Comparison of ENCODE assay signal across 1 cellular context in the genomic region with DNA sequence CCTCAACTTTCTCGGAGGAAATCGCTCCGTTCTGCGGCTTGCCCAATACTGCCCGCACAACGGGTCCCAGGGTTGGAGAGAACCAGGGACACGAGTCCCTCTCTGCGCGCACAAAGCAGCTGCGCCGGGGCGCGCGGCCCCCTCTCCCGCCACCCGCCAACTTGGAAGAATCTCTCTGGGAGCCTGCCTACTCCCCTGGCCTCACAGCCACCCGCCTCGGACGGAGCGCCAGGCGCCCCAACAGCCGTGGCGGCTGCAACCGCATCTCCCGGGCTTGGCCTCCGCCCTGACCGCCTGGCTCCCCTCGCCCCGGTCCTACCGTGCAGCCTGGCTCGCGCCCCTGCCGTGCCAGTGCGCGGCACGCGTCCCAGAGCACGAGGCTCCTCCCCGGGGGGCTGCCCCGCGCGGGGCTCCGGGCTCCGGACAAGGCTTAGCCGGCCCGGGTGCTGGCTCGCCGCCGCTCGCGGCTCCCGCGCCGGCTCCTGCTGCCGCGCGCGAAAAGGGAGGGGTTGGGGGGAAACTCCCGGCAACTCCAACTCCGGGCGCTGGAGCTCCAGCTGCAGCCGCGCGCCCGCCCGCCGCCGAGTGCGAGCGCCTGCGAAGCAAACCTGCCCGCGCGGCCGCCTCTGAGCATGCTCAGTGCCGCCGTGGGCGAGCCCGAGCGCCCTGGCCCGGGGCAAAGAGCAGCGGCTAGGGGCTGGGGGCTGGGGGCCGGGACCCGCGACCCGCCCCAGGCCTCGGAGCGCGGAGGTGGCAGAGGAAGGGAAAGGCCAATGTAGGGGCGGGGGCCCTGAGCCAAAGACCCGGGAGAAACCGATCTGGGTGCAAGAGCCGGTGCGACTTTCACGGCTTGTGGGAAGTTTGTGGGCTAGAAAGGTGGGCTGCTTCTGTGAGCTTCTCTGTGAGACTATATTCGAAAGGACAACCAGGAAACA.
TF ChIP-seq lines count a peak whose summit lies in the region.

STXBP6 (minus strand) TSS at position 589 of the 935 bp plus-strand sequence. CDS start 75,329 bp downstream, outside the sequence.

TF ChIP-seq in HepG2, 621 proteins besides CTCF, POLR2A, EP300 and RAD21 (continued from another document and continues in another):
- TF ChIP-seq DMAP1 (CRISPR knock-in tag; IDR thresholded peaks at IDR 0.05), result 0 out of 2 replicates have a peak, but pooled peaks have one; percentile 45
- peak; percentile 83 for TF ChIP-seq ZNF263 (CRISPR knock-in tag; IDR thresholded peaks at IDR 0.05)
- no peak for TF ChIP-seq PTBP1 (IDR thresholded peaks at IDR 0.05; ENCODE audit: low read depth, low read length, poor library complexity, severe bottlenecking)
- TF ChIP-seq ZNF441 (CRISPR knock-in tag; IDR thresholded peaks at IDR 0.05; ENCODE audit: borderline replicate concordance), result peak; percentile 88
- 0 out of 2 replicates have a peak, but pooled peaks have one; percentile 32 for TF ChIP-seq KLF9 (CRISPR knock-in tag; IDR thresholded peaks at IDR 0.05; ENCODE audit: low read depth)
- peak; percentile 76 for TF ChIP-seq ZNF607 (CRISPR knock-in tag; IDR thresholded peaks at IDR 0.05; ENCODE audit: borderline replicate concordance)
- TF ChIP-seq, protein P1, sequence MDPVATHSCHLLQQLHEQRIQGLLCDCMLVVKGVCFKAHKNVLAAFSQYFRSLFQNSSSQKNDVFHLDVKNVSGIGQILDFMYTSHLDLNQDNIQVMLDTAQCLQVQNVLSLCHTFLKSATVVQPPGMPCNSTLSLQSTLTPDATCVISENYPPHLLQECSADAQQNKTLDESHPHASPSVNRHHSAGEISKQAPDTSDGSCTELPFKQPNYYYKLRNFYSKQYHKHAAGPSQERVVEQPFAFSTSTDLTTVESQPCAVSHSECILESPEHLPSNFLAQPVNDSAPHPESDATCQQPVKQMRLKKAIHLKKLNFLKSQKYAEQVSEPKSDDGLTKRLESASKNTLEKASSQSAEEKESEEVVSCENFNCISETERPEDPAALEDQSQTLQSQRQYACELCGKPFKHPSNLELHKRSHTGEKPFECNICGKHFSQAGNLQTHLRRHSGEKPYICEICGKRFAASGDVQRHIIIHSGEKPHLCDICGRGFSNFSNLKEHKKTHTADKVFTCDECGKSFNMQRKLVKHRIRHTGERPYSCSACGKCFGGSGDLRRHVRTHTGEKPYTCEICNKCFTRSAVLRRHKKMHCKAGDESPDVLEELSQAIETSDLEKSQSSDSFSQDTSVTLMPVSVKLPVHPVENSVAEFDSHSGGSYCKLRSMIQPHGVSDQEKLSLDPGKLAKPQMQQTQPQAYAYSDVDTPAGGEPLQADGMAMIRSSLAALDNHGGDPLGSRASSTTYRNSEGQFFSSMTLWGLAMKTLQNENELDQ (CRISPR knock-in tag; IDR thresholded peaks at IDR 0.05; ENCODE audit: borderline replicate concordance), result no peak
- TF ChIP-seq MAX (IDR thresholded peaks at IDR 0.05), result peak; percentile 97
- TF ChIP-seq ZNF772 (CRISPR knock-in tag; IDR thresholded peaks at IDR 0.05), result peak; percentile 95
- no peak; the same call in 1 of the 2 replicates for TF ChIP-seq CBX2 (IDR thresholded peaks at IDR 0.05; ENCODE audit: low read depth, low read length)
- TF ChIP-seq CBX2 (CRISPR knock-in tag; IDR thresholded peaks at IDR 0.05; ENCODE audit: low read depth), result peak; percentile 93
- no peak for TF ChIP-seq SMAD3 (CRISPR knock-in tag; IDR thresholded peaks at IDR 0.05)
- TF ChIP-seq KDM6A (CRISPR knock-in tag; IDR thresholded peaks at IDR 0.05; ENCODE audit: low read depth), result no peak
- TF ChIP-seq NFYC (CRISPR knock-in tag; IDR thresholded peaks at IDR 0.05), result no peak
- TF ChIP-seq, protein P2, sequence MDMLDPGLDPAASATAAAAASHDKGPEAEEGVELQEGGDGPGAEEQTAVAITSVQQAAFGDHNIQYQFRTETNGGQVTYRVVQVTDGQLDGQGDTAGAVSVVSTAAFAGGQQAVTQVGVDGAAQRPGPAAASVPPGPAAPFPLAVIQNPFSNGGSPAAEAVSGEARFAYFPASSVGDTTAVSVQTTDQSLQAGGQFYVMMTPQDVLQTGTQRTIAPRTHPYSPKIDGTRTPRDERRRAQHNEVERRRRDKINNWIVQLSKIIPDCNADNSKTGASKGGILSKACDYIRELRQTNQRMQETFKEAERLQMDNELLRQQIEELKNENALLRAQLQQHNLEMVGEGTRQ (IDR thresholded peaks at IDR 0.05; ENCODE audit: low read depth, low read length), result no peak
- TF ChIP-seq, protein P2 (CRISPR knock-in tag; IDR thresholded peaks at IDR 0.05; ENCODE audit: borderline replicate concordance), result no peak; the same call in 1 of the 2 replicates
- no peak; the same call in 1 of the 2 replicates for TF ChIP-seq SOX13 (IDR thresholded peaks at IDR 0.05)
- peak in 1 of 2 experiments; percentile 40; a peak in 1 of 4 replicates for TF ChIP-seq SOX13 (CRISPR knock-in tag; conservative IDR thresholded peaks at IDR 0.05 in 1 of 2, IDR thresholded peaks at IDR 0.05 in 1 of 2)
- peak; percentile 67; the same call in 1 of the 2 replicates for TF ChIP-seq ZNF558 (CRISPR knock-in tag; IDR thresholded peaks at IDR 0.05; ENCODE audit: borderline replicate concordance)
- no peak for TF ChIP-seq SSRP1 (CRISPR knock-in tag; IDR thresholded peaks at IDR 0.05)
- TF ChIP-seq ZNF124 (CRISPR knock-in tag; IDR thresholded peaks at IDR 0.05), result peak; percentile 29; the same call in 1 of the 2 replicates
- peak; percentile 89 for TF ChIP-seq ZNF891 (CRISPR knock-in tag; IDR thresholded peaks at IDR 0.05)
- TF ChIP-seq CERS6 (CRISPR knock-in tag; IDR thresholded peaks at IDR 0.05), result no peak
- no peak for TF ChIP-seq SYNCRIP (IDR thresholded peaks at IDR 0.05; ENCODE audit: insufficient read depth, low read depth, low read length)
- peak; percentile 29; the same call in 1 of the 2 replicates for TF ChIP-seq SNAI1 (CRISPR knock-in tag; IDR thresholded peaks at IDR 0.05; ENCODE audit: borderline replicate concordance)
- no peak for TF ChIP-seq HDAC2 (CRISPR knock-in tag; IDR thresholded peaks at IDR 0.05)
- no peak for TF ChIP-seq SP140L (CRISPR knock-in tag; IDR thresholded peaks at IDR 0.05; ENCODE audit: borderline replicate concordance)
- TF ChIP-seq HNF4G (IDR thresholded peaks at IDR 0.05; ENCODE audit: borderline replicate concordance, low read depth, low read length), result peak; percentile 71; the same call in 1 of the 2 replicates
- peak; percentile 41 for TF ChIP-seq HNF4G (CRISPR knock-in tag; IDR thresholded peaks at IDR 0.05; ENCODE audit: borderline replicate concordance, low read depth)
- TF ChIP-seq AGO2 (optimal IDR thresholded peaks at IDR 0.05; ENCODE audit: low read depth, low read length), result peak; percentile 72
- TF ChIP-seq TBX3 (IDR thresholded peaks at IDR 0.05; ENCODE audit: borderline replicate concordance), result no peak
- TF ChIP-seq ZNF674 (CRISPR knock-in tag; IDR thresholded peaks at IDR 0.05; ENCODE audit: low read depth), result peak; percentile 96
- TF ChIP-seq ZNF264 (CRISPR knock-in tag; IDR thresholded peaks at IDR 0.05), result peak; percentile 16; the same call in 1 of the 2 replicates
- no peak; the same call in 1 of the 2 replicates for TF ChIP-seq ZNF431 (CRISPR knock-in tag; IDR thresholded peaks at IDR 0.05; ENCODE audit: borderline replicate concordance, low read depth)
- TF ChIP-seq, protein P3, sequence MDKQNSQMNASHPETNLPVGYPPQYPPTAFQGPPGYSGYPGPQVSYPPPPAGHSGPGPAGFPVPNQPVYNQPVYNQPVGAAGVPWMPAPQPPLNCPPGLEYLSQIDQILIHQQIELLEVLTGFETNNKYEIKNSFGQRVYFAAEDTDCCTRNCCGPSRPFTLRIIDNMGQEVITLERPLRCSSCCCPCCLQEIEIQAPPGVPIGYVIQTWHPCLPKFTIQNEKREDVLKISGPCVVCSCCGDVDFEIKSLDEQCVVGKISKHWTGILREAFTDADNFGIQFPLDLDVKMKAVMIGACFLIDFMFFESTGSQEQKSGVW (CRISPR knock-in tag; IDR thresholded peaks at IDR 0.05; ENCODE audit: borderline replicate concordance), result no peak
- TF ChIP-seq ESRRA (CRISPR knock-in tag; IDR thresholded peaks at IDR 0.05; ENCODE audit: low read depth), result peak; percentile 65; the same call in 1 of the 2 replicates
- TF ChIP-seq RBAK (CRISPR knock-in tag; IDR thresholded peaks at IDR 0.05), result no peak
- TF ChIP-seq AHDC1 (CRISPR knock-in tag; IDR thresholded peaks at IDR 0.05; ENCODE audit: borderline replicate concordance), result no peak
- peak; percentile 65; the same call in 1 of the 2 replicates for TF ChIP-seq E2F1 (CRISPR knock-in tag; IDR thresholded peaks at IDR 0.05)
- peak; percentile 50; the same call in 1 of the 2 replicates for TF ChIP-seq ZNF333 (CRISPR knock-in tag; IDR thresholded peaks at IDR 0.05; ENCODE audit: borderline replicate concordance)
- no peak for TF ChIP-seq RAD51 (IDR thresholded peaks at IDR 0.05; ENCODE audit: borderline replicate concordance)
- peak; percentile 51; the same call in 1 of the 2 replicates for TF ChIP-seq JDP2 (CRISPR knock-in tag; IDR thresholded peaks at IDR 0.05; ENCODE audit: borderline replicate concordance)
- TF ChIP-seq IRF9 (CRISPR knock-in tag; IDR thresholded peaks at IDR 0.05; ENCODE audit: borderline replicate concordance), result peak; percentile 93
- peak; percentile 2; the same call in 1 of the 2 replicates for TF ChIP-seq ZNF350 (CRISPR knock-in tag; IDR thresholded peaks at IDR 0.05; ENCODE audit: borderline replicate concordance, low read depth)
- TF ChIP-seq CREBL2 (CRISPR knock-in tag; IDR thresholded peaks at IDR 0.05; ENCODE audit: borderline replicate concordance), result peak; percentile 69; the same call in 1 of the 2 replicates
- TF ChIP-seq ZNF749 (CRISPR knock-in tag; IDR thresholded peaks at IDR 0.05; ENCODE audit: borderline replicate concordance), result peak; percentile 93; the same call in 1 of the 2 replicates
- TF ChIP-seq SAP130 (CRISPR knock-in tag; IDR thresholded peaks at IDR 0.05; ENCODE audit: low read depth), result peak; percentile 59
